In genomic region chr5:168152660-168153059, GRCh38 we compare ENCODE assay signal across 20 cellular contexts.
DNase-seq lines count a peak whose midpoint lies in the region; ATAC-seq and TF ChIP-seq lines count a peak whose summit lies in the region.
"Had no signal": no experiment of that assay in that cellular context is flagged by ENCODE, and none has a peak within 500 bp of the region (broad histone marks: within the 10 kb centered on the region; RNA-seq: fewer than 3 reads in every experiment).

No MANE protein-coding gene starts in this region.

- TF ChIP-seq CTCF in GM06990 (IDR thresholded peaks at IDR 0.05; ENCODE audit: insufficient read depth, low read length, poor library complexity, severe bottlenecking): no peak
- TF ChIP-seq CTCF in MM.1S (IDR thresholded peaks at IDR 0.05; ENCODE audit: low read length): no peak
- no peak for TF ChIP-seq CTCF in lower leg skin (IDR thresholded peaks at IDR 0.05)

- H3K27ac ChIP-seq in MM.1S (ENCODE audit: low read length) (no peak overlapping the region), epithelial cell of prostate (no peak overlapping the region)
- H3K27ac ChIP-seq: Peyer's patch, tibial nerve had no signal

- no peak for TF ChIP-seq POLR2A in lower leg skin (IDR thresholded peaks at IDR 0.05)

- ATAC-seq in GM21619 (IDR thresholded peaks at IDR 0.05; ENCODE audit: unreplicated experiment) (peak; percentile 74), HG03039 (IDR thresholded peaks at IDR 0.05; ENCODE audit: unreplicated experiment) (no peak)
- ATAC-seq: stimulated activated naive B cell treated with anti-CD40 and anti-IgM and Interleukin-4, amounts not matched to agents 10 μg/mL and 1 μg/mL and 100 μg/mL, for 72 hours had no signal

- intact Hi-C loops in lower leg skin (cut with DNase I; ENCODE audit: low total_unique reads): no loop called here

- WGBS in lower leg skin, 2 donors: 64 to 86% methylated on average over 3 of the region's 3 CpGs

- no peak overlapping the region for H3K4me2 ChIP-seq in MM.1S (ENCODE audit: low read depth, low read length)

- H3K9me3 ChIP-seq in MM.1S (replicated peaks; ENCODE audit: insufficient read depth, low read length): no peaks in the 10 kb centered on the region
- H3K9me3 ChIP-seq: Peyer's patch, tibial nerve had no signal

- no peak overlapping the region for H3K9ac ChIP-seq in MM.1S (ENCODE audit: low read length)

- H3K9me2 ChIP-seq in MM.1S (replicated peaks; ENCODE audit: insufficient read depth, low read length): no peaks in the 10 kb centered on the region

- H2AFZ ChIP-seq in MM.1S (ENCODE audit: low read length): no peak overlapping the region

- DNase-seq in GM06990 (ENCODE audit: extremely low read depth, insufficient read length): peak; percentile 42
- DNase-seq in MM.1S: peak; percentile 67
- peak; percentile 6 for DNase-seq in epithelial cell of prostate (ENCODE audit: low read depth, low spot score)
- no peak for DNase-seq in inferior parietal cortex (ENCODE audit: extremely low spot score)
- no peak for DNase-seq in iPS-NIHi11 (ENCODE audit: low spot score)
- no peak for DNase-seq in lower leg skin (ENCODE audit: low spot score in 2 of 2)
- DNase-seq: activated effector memory CD4-positive, alpha-beta T cell treated with Interleukin-2 at 50 U/mL for 16 hours; cortex of kidney; DND-41; erythroblast; HFFc6; NCI-H187; NCI-H524; occipital lobe; Peyer's patch; stimulated activated naive B cell treated with anti-CD40 and anti-IgM and Interleukin-4, amounts not matched to agents 10 μg/mL and 1 μg/mL and 100 μg/mL, for 72 hours; SW 1271 had no signal

- H3K36me3 ChIP-seq in GM06990 (ENCODE audit: control insufficient read depth, insufficient read depth, low read length) (no peaks in the 10 kb centered on the region), MM.1S (replicated peaks; ENCODE audit: insufficient read depth, low read length) (no peaks in the 10 kb centered on the region)
- H3K36me3 ChIP-seq: Peyer's patch, tibial nerve had no signal

- no peak overlapping the region for H3K4me3 ChIP-seq in GM06990 (replicated peaks; ENCODE audit: low read depth, low read length)
- no peak overlapping the region for H3K4me3 ChIP-seq in MM.1S (ENCODE audit: low read length)
- H3K4me3 ChIP-seq in lower leg skin (ENCODE audit: low read depth, poor library complexity, severe bottlenecking): no peak overlapping the region
- H3K4me3 ChIP-seq: Peyer's patch, tibial nerve had no signal

- H3K4me1 ChIP-seq in MM.1S (ENCODE audit: low read length): peaks cover 12% of the 10 kb centered on the region; the same call in 1 of the 2 replicates
- H3K4me1 ChIP-seq: Peyer's patch had no signal

- H3K79me2 ChIP-seq in MM.1S (ENCODE audit: low read length): no peaks in the 10 kb centered on the region

- H3K27me3 ChIP-seq in GM06990 (replicated peaks; ENCODE audit: control insufficient read depth, insufficient read depth, low read length) (peaks cover 2% of the 10 kb centered on the region), MM.1S (replicated peaks; ENCODE audit: insufficient read depth, low read length) (no peaks in the 10 kb centered on the region)
- H3K27me3 ChIP-seq: Peyer's patch had no signal

- H3F3A ChIP-seq in MM.1S (ENCODE audit: insufficient read depth, low read length): no peaks in the 10 kb centered on the region

- H4K20me1 ChIP-seq in MM.1S (ENCODE audit: insufficient read depth, low read length): no peaks in the 10 kb centered on the region

Comparison
In these comparisons a context has a peak if more than half of its experiments do, and no peak if none do; other contexts are left out.
1. DNase-seq: peak in GM06990 (single experiment), MM.1S (single experiment) and epithelial cell of prostate (single experiment); none in inferior parietal cortex (single experiment), iPS-NIHi11 (single experiment) and lower leg skin (0 of 2).